Comparison of ENCODE assay signal across 12 cellular contexts in the genomic region with DNA sequence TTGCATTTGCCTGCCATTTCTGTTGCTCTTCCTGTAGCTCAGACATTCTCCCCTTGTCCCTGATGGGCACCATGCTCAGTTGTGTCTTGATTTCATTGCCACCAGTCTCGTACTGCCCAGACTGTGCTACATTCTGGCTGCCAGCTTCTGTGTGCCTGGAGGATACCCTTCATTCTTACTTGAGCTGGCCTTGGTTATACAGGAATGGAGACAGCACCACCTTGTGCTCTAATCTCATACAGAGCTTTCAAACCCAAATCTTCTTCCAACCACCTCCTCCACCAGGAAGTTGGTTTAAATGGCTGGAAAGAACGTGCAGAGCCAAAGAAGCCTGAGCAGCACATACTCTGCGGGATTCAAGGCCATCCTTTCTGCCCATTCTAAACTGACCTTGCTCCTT.
DNase-seq lines count a peak whose midpoint lies in the region; ATAC-seq, FAIRE-seq and TF ChIP-seq lines count a peak whose summit lies in the region.
"Had no signal": no experiment of that assay in that cellular context is flagged by ENCODE, and none has a peak within 500 bp of the region (broad histone marks: within the 10 kb centered on the region; RNA-seq: fewer than 3 reads in every experiment).

No MANE protein-coding gene starts in this region.

- H3K4me1 ChIP-seq in K562 (replicated peaks in 1 of 2; ENCODE audit: control insufficient read depth in 2 of 2, insufficient read depth in 2 of 2, low read length in 2 of 2) = no peaks in the 10 kb centered on the region

- H3K4me1 Mint-ChIP-seq in activated CD4-positive, alpha-beta memory T cell treated with anti-CD3 and anti-CD28 coated beads for 36 hours (ENCODE audit: low read depth) = no peaks in the 10 kb centered on the region
- H3K4me1 Mint-ChIP-seq: activated naive CD8-positive, alpha-beta T cell treated with anti-CD3 and anti-CD28 coated beads, Interleukin-2, amount 10 ng/mL, durations not matched to agents 7 days and 5 days had no signal

- TF ChIP-seq EP300 in K562 (IDR thresholded peaks at IDR 0.05; ENCODE audit: low read length) = no peak

- H3K27me3 Mint-ChIP-seq in activated CD4-positive, alpha-beta memory T cell treated with anti-CD3 and anti-CD28 coated beads for 36 hours = peaks cover 12% of the 10 kb centered on the region

- no peaks in the 10 kb centered on the region; a peak in 1 of 5 replicates for H3K27me3 ChIP-seq in K562 (ENCODE audit: control insufficient read depth in 2 of 2, insufficient read depth in 2 of 2, low read length in 2 of 2)
- H3K27me3 ChIP-seq: MG63 had no signal

- POLR2A ChIA-PET in K562 (lab: Yijun Ruan, JAX) = interaction anchor here (0.6 kb wide), 1 partner anchor 716 kb away, joined by 3 read pairs; no protein-coding TSS in a partner anchor
- POLR2A ChIA-PET in activated CD4-positive, alpha-beta memory T cell treated with anti-CD3 and anti-CD28 coated beads for 36 hours (lab: Charles Lee) = no interaction called here

- DNase-seq in NCI-H1417 (lab: John Stamatoyannopoulos, UW) (peak in 2 of 3 experiments; percentile 30 to 64), NCI-H1417 treated with DMSO at 0.1 percent for 48 hours (lab: John Stamatoyannopoulos, UW) (no peak), NCI-H1436 (lab: John Stamatoyannopoulos, UW) (peak; percentile 52), K562 (ENCODE audit: extremely low read depth in 1 of 4, low spot score in 3 of 4) (peak in 1 of 4 experiments; percentile 6), retina (peak; percentile 19)
- no peak for DNase-seq in activated CD4-positive, alpha-beta memory T cell treated with anti-CD3 and anti-CD28 coated beads for 36 hours
- DNase-seq: activated naive CD8-positive, alpha-beta T cell treated with anti-CD3 and anti-CD28 coated beads, Interleukin-2, amount 10 ng/mL, durations not matched to agents 7 days and 5 days; MG63; stimulated activated CD4-positive, alpha-beta T cell treated with anti-CD3 and anti-CD28 coated beads, Interleukin-2, amount 100 ng/mL, for 48 hours had no signal

- H3K27ac Mint-ChIP-seq in activated CD4-positive, alpha-beta memory T cell treated with anti-CD3 and anti-CD28 coated beads for 36 hours = no peak overlapping the region
- H3K27ac Mint-ChIP-seq: activated naive CD8-positive, alpha-beta T cell treated with anti-CD3 and anti-CD28 coated beads, Interleukin-2, amount 10 ng/mL, durations not matched to agents 7 days and 5 days had no signal

- no TSS peak for BruUV-seq in K562 (replicated peaks; lab: Mats Ljungman, UMichigan)

- H3K36me3 ChIP-seq in K562 (ENCODE audit: control insufficient read depth, insufficient read depth, low read length) = no peaks in the 10 kb centered on the region
- H3K36me3 ChIP-seq: MG63 had no signal

- H3K9me3 Mint-ChIP-seq in activated CD4-positive, alpha-beta memory T cell treated with anti-CD3 and anti-CD28 coated beads for 36 hours = no peaks in the 10 kb centered on the region

- in situ Hi-C loops in K562 (cut with MboI) = loop anchor here (10.0 to 25.0 kb wide), 2 partner anchors 635 to 682 kb away; no protein-coding TSS in a partner anchor

- ATAC-seq in K562 = peak; percentile 38; the same call in 2 of the 3 replicates
- no peak for ATAC-seq in GM21737 (IDR thresholded peaks at IDR 0.05; ENCODE audit: unreplicated experiment)
- ATAC-seq in HG03039 (IDR thresholded peaks at IDR 0.05; ENCODE audit: unreplicated experiment) = no peak

- no peak overlapping the region for H2AFZ ChIP-seq in K562 (ENCODE audit: low read depth, low read length)

- TF ChIP-seq CTCF in K562 (IDR thresholded peaks at IDR 0.05 in 2 of 3, conservative IDR thresholded peaks at IDR 0.05 in 1 of 3; ENCODE audit: insufficient read depth in 2 of 3, low read depth in 1 of 3, low read length in 3 of 3) = peak; percentile 21 to 62 (median 32); a peak in 3 of 6 replicates

- CTCF ChIA-PET in K562 (lab: Yijun Ruan, JAX; ENCODE audit: low intra/inter-chr PET ratio) = interaction anchor here (1.1 kb wide), 1 partner anchor 705 kb away, joined by 3 read pairs; no protein-coding TSS in a partner anchor
- CTCF ChIA-PET in activated CD4-positive, alpha-beta memory T cell treated with anti-CD3 and anti-CD28 coated beads for 36 hours (lab: Charles Lee) = interaction anchor here (0.7 to 4.3 kb wide), 2 partner anchors 629 to 674 kb away, joined by 3 to 55 read pairs; no protein-coding TSS in a partner anchor

- no peak overlapping the region for H3K4me2 ChIP-seq in K562 (ENCODE audit: insufficient read depth, low read length)

- no peak overlapping the region for H3K4me3 Mint-ChIP-seq in activated CD4-positive, alpha-beta memory T cell treated with anti-CD3 and anti-CD28 coated beads for 36 hours
- H3K4me3 Mint-ChIP-seq: activated naive CD8-positive, alpha-beta T cell treated with anti-CD3 and anti-CD28 coated beads, Interleukin-2, amount 10 ng/mL, durations not matched to agents 7 days and 5 days had no signal

- H3K79me2 ChIP-seq in K562 (ENCODE audit: control insufficient read depth, insufficient read depth, low read length) = no peaks in the 10 kb centered on the region

- H3K9me1 ChIP-seq in K562 (ENCODE audit: control insufficient read depth, insufficient read depth, low read length) = no peaks in the 10 kb centered on the region

- no peaks in the 10 kb centered on the region for H4K20me1 ChIP-seq in K562 (replicated peaks; ENCODE audit: control insufficient read depth, insufficient read depth, low read length)

- FAIRE-seq in K562 (lab: Jason Lieb, UNC) = peak; percentile 19
- FAIRE-seq: endometrium had no signal

- WGBS in K562 (ENCODE audit: insufficient coverage, low coverage, missing lambda C conversion rate) = 0% methylated on average over 3 of the region's 3 CpGs

- H3K9me3 ChIP-seq in K562 (replicated peaks; ENCODE audit: control insufficient read depth, insufficient read depth, low read depth, low read length) = no peaks in the 10 kb centered on the region
- H3K9me3 ChIP-seq: MG63 had no signal

- TF ChIP-seq RAD21 in K562 (CRISPR knock-in tag; conservative IDR thresholded peaks at IDR 0.05 in 1 of 2, IDR thresholded peaks at IDR 0.05 in 1 of 2) = peak; percentile 52 to 57

- no peaks in the 10 kb centered on the region for H3K36me3 Mint-ChIP-seq in activated CD4-positive, alpha-beta memory T cell treated with anti-CD3 and anti-CD28 coated beads for 36 hours
- H3K36me3 Mint-ChIP-seq: activated naive CD8-positive, alpha-beta T cell treated with anti-CD3 and anti-CD28 coated beads, Interleukin-2, amount 10 ng/mL, durations not matched to agents 7 days and 5 days had no signal

- H3K4me3 ChIP-seq in K562 = no peak overlapping the region
- H3K4me3 ChIP-seq: MG63 had no signal

- TF ChIP-seq POLR2A in K562 (conservative IDR thresholded peaks at IDR 0.05) = no peak

- H3K9ac ChIP-seq in K562 (ENCODE audit: insufficient read depth in 1 of 2, low read depth in 2 of 2, low read length in 2 of 2) = no peak overlapping the region

- intact Hi-C loops in K562 (cut with micrococcal nuclease) = loop anchor here (1.0 to 5.0 kb wide), 4 partner anchors 162 to 773 kb away; no protein-coding TSS in a partner anchor
- intact Hi-C loops in activated CD4-positive, alpha-beta memory T cell treated with anti-CD3 and anti-CD28 coated beads for 36 hours (cut with micrococcal nuclease) = no loop called here

- H3K27ac ChIP-seq in K562 (ENCODE audit: extremely low read depth, low read depth, low read length) = no peak overlapping the region

TF ChIP-seq in K562, 482 proteins besides CTCF, POLR2A, EP300 and RAD21:
- TF ChIP-seq SMC3 (conservative IDR thresholded peaks at IDR 0.05; ENCODE audit: insufficient read depth, low read depth, low read length) = 0 out of 2 replicates have a peak, but pooled peaks have one; percentile 17
- TF ChIP-seq SREBF1 (IDR thresholded peaks at IDR 0.05; ENCODE audit: borderline replicate concordance, low read depth, low read length) = no peak

Comparison
In these comparisons a context has a peak if more than half of its experiments do, and no peak if none do; other contexts are left out.
1. DNase-seq: peak in NCI-H1417 (2 of 3), NCI-H1436 (single experiment) and retina (single experiment); none in NCI-H1417 treated with DMSO at 0.1 percent for 48 hours (single experiment) and activated CD4-positive, alpha-beta memory T cell treated with anti-CD3 and anti-CD28 coated beads for 36 hours (single experiment).